19 cellular contexts compared by ENCODE assay signal in genomic region chr7:116197355-116197754, GRCh38.
"Had no signal": no experiment of that assay in that cellular context is flagged by ENCODE, and none has a peak within 500 bp of the region (broad histone marks: within the 10 kb centered on the region; RNA-seq: fewer than 3 reads in every experiment).

No MANE protein-coding gene starts in this region.

- H3K4me1 ChIP-seq: body of pancreas, esophagus squamous epithelium had no signal

- H3K4me3 ChIP-seq: body of pancreas, esophagus squamous epithelium, gastroesophageal sphincter, stomach, thoracic aorta had no signal

- H3K27ac ChIP-seq: body of pancreas, esophagus squamous epithelium, gastroesophageal sphincter, stomach, thoracic aorta had no signal

- H3K36me3 ChIP-seq: esophagus squamous epithelium, gastroesophageal sphincter, stomach, thoracic aorta had no signal

- H3K27me3 ChIP-seq: body of pancreas, esophagus squamous epithelium, gastroesophageal sphincter, stomach had no signal

- DNase-seq: activated B cell treated with CpG ODN at 0.5 μM for 24 hours; activated CD4-positive, alpha-beta T cell treated with anti-CD3 and anti-CD28 coated beads for 48 hours; activated CD8-positive, alpha-beta T cell treated with anti-CD3 and anti-CD28 coated beads for 36 hours; activated effector memory CD4-positive, alpha-beta T cell treated with anti-CD3 and anti-CD28 coated beads, Interleukin-2, amount 50 U/mL, for 16 hours; activated T-cell treated with anti-CD3 and anti-CD28 coated beads, Interleukin-2, amount 50 U/mL, for 4 hours; body of pancreas; cortex of kidney; effector CD8-positive, alpha-beta T cell; esophagus squamous epithelium; naive B cell; stimulated activated CD4-positive, alpha-beta T cell treated with anti-CD3 and anti-CD28 coated beads, Interleukin-12 subunit alpha, Interleukin-12 subunit beta, amount 100 ng/mL, for 4 hours; stimulated activated CD4-positive, alpha-beta T cell treated with anti-CD3 and anti-CD28 coated beads, Interleukin-2, amount 100 ng/mL, for 24 hours; stomach; T-helper 2 cell had no signal

- H3K9me3 ChIP-seq: body of pancreas, esophagus squamous epithelium, gastroesophageal sphincter, stomach, thoracic aorta had no signal

- ATAC-seq: activated CD8-positive, alpha-beta T cell treated with anti-CD3 and anti-CD28 coated beads for 36 hours; activated T-cell treated with anti-CD3 and anti-CD28 coated beads, Interleukin-2, amount 50 U/mL, for 4 hours; body of pancreas; gastroesophageal sphincter; left lobe of liver had no signal

- FAIRE-seq: endothelial cell of umbilical vein, keratinocyte had no signal
